19 cellular contexts compared by ENCODE assay signal in the genomic region with DNA sequence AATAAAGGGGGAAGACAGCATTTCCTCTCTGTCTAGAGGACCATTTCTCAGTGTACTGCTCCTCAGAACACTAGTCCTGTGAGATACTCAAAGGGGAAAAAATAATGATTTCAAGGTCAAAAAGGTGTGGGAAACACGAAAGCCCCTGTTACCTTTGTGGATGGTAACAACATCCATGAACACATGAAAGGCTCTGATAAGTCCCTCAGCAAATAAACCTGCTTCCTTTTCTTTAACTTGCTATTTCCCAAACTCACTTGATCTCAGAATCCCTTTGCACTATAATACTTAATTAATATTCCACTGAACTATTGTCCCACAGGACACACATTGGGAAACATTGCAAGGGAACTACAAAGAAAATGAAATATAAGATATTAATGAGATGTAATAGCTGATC.
"Had no signal": no experiment of that assay in that cellular context is flagged by ENCODE, and none has a peak within 500 bp of the region (broad histone marks: within the 10 kb centered on the region; RNA-seq: fewer than 3 reads in every experiment).

No MANE protein-coding gene starts in this region.

- H3K27me3 Mint-ChIP-seq: dendritic cell treated with granulocyte-macrophage colony-stimulating factor and Interleukin-4, amounts not matched to agents 40 ng/mL and 50 ng/mL, for 4 days; effector memory CD8-positive, alpha-beta T cell had no signal

- H3K9me3 Mint-ChIP-seq: dendritic cell treated with granulocyte-macrophage colony-stimulating factor and Interleukin-4, amounts not matched to agents 40 ng/mL and 50 ng/mL, for 4 days; effector memory CD8-positive, alpha-beta T cell; endodermal cell; mesothelial cell of epicardium had no signal

- H3K4me3 Mint-ChIP-seq: dendritic cell treated with granulocyte-macrophage colony-stimulating factor and Interleukin-4, amounts not matched to agents 40 ng/mL and 50 ng/mL, for 4 days; effector memory CD8-positive, alpha-beta T cell; endodermal cell; mesothelial cell of epicardium had no signal

- H3K36me3 ChIP-seq: colonic mucosa, esophagus squamous epithelium, gastrocnemius medialis, heart right ventricle, left lung, lower lobe of right lung had no signal

- H3K9me3 ChIP-seq: colonic mucosa, esophagus squamous epithelium, gastrocnemius medialis, heart right ventricle, left lung, lower lobe of right lung, mucosa of descending colon had no signal

- H3K27ac ChIP-seq: colonic mucosa, epithelial cell of prostate, esophagus squamous epithelium, gastrocnemius medialis, lower lobe of right lung had no signal

- ATAC-seq: effector memory CD8-positive, alpha-beta T cell; esophagus mucosa; gastrocnemius medialis; left lung; mucosa of descending colon had no signal

- H3K27me3 ChIP-seq: colonic mucosa, esophagus squamous epithelium, gastrocnemius medialis, heart right ventricle, left lung had no signal

- H3K4me3 ChIP-seq: colonic mucosa, esophagus squamous epithelium, gastrocnemius medialis, heart right ventricle, left lung, lower lobe of right lung, mucosa of descending colon had no signal

- H3K27ac Mint-ChIP-seq: dendritic cell treated with granulocyte-macrophage colony-stimulating factor and Interleukin-4, amounts not matched to agents 40 ng/mL and 50 ng/mL, for 4 days; endodermal cell; mesothelial cell of epicardium had no signal

- DNase-seq: colonic mucosa; cortex of kidney; effector CD8-positive, alpha-beta T cell; effector memory CD8-positive, alpha-beta T cell; esophagus squamous epithelium; foreskin melanocyte; gastrocnemius medialis; heart right ventricle; hippocampal formation; left cardiac atrium; left lung; left ventricle myocardium superior; lower lobe of right lung; mucosa of descending colon had no signal

- H3K4me1 ChIP-seq: colonic mucosa, esophagus squamous epithelium, gastrocnemius medialis, lower lobe of right lung had no signal
